In genomic region chr11:35280727-35281126, GRCh38 we compare ENCODE assay signal across 15 cellular contexts.
A peak's percentile ranks its signal among the peaks of the same experiment; 100 is the strongest.
DNase-seq lines count a peak whose midpoint lies in the region; ATAC-seq and TF ChIP-seq lines count a peak whose summit lies in the region.
"Had no signal": no experiment of that assay in that cellular context is flagged by ENCODE, and none has a peak within 500 bp of the region (broad histone marks: within the 10 kb centered on the region; RNA-seq: fewer than 3 reads in every experiment).

No MANE protein-coding gene starts in this region.

- H3K79me2 ChIP-seq in mammary epithelial cell (ENCODE audit: insufficient read depth, low read length) (no peaks in the 10 kb centered on the region), H9 (ENCODE audit: insufficient read depth, low read length) (no peaks in the 10 kb centered on the region)

- H3K9me3 Mint-ChIP-seq in H9 = no peaks in the 10 kb centered on the region
- no peaks in the 10 kb centered on the region for H3K9me3 Mint-ChIP-seq in CD8-positive, alpha-beta T cell

- dilution Hi-C loops in mammary epithelial cell (cut with HindIII; ENCODE audit: low sequenced_read_pairs) = no loop called here

- no TSS peak for BruUV-seq in mammary epithelial cell (replicated peaks; lab: Mats Ljungman, UMichigan)

- intact Hi-C loops in breast epithelium (cut with DNase I; ENCODE audit: low total_unique reads) = no loop called here
- intact Hi-C loops in mammary epithelial cell (cut with micrococcal nuclease) = no loop called here
- intact Hi-C loops in gastrocnemius medialis (cut with DNase I; ENCODE audit: low total_unique reads) = loop anchor here (10.0 kb wide), 1 partner anchor 64 kb away; no protein-coding TSS in a partner anchor
- intact Hi-C loops in tibial artery (cut with DNase I; ENCODE audit: low total_unique reads) = no loop called here
- intact Hi-C loops in CD8-positive, alpha-beta T cell (cut with DNase I, micrococcal nuclease) = no loop called here

- H3K27me3 Mint-ChIP-seq in H9 (ENCODE audit: low read depth) = peaks cover 4% of the 10 kb centered on the region; the same call in 1 of the 2 replicates
- H3K27me3 Mint-ChIP-seq in CD8-positive, alpha-beta T cell (ENCODE audit: low read depth) = no peaks in the 10 kb centered on the region

- H4K5ac ChIP-seq in H9 (ENCODE audit: insufficient read length, low read depth, low read length) = no peak overlapping the region

- H2BK5ac ChIP-seq in H9 (ENCODE audit: insufficient read length, low read length) = no peak overlapping the region

- 89% methylated on average over 7 of the region's 7 CpGs for WGBS in mammary epithelial cell (ENCODE audit: low coverage, missing lambda C conversion rate)
- WGBS in esophagus, 2 donors = 83 to 95% methylated on average over 7 of the region's 7 CpGs
- WGBS in H9 (ENCODE audit: extremely low coverage, insufficient read length, low lambda C conversion rate) = no CpG with 5 or more reads among the region's 7 CpGs

- H3K36me3 ChIP-seq in breast epithelium (no peaks in the 10 kb centered on the region), mammary epithelial cell (ENCODE audit: insufficient read depth, low read length) (no peaks in the 10 kb centered on the region), esophagus (ENCODE audit: control insufficient read depth in 2 of 2, insufficient read depth in 2 of 2, low read length in 1 of 2) (no peaks in the 10 kb centered on the region), gastrocnemius medialis (no peaks in the 10 kb centered on the region), tibial artery (no peaks in the 10 kb centered on the region)
- H3K36me3 ChIP-seq in CD8-positive, alpha-beta T cell (ENCODE audit: insufficient read depth, low read length) = no peaks in the 10 kb centered on the region
- H3K36me3 ChIP-seq: BLaER1, Peyer's patch had no signal

- no peak for ATAC-seq in gastrocnemius medialis
- ATAC-seq in CD8-positive, alpha-beta T cell = no peak

- H3K79me1 ChIP-seq in H9 (ENCODE audit: insufficient read depth, low read depth, low read length, poor library complexity, severe bottlenecking) = no peaks in the 10 kb centered on the region

- no peaks in the 10 kb centered on the region for H3K9me3 ChIP-seq in breast epithelium
- no peaks in the 10 kb centered on the region for H3K9me3 ChIP-seq in mammary epithelial cell (replicated peaks; ENCODE audit: insufficient read depth, low read length)
- H3K9me3 ChIP-seq in esophagus (ENCODE audit: control insufficient read depth in 2 of 2, insufficient read depth in 1 of 2, low read depth in 1 of 2, low read length in 1 of 2) = no peaks in the 10 kb centered on the region
- no peaks in the 10 kb centered on the region for H3K9me3 ChIP-seq in gastrocnemius medialis
- H3K9me3 ChIP-seq in tibial artery = no peaks in the 10 kb centered on the region
- no peaks in the 10 kb centered on the region for H3K9me3 ChIP-seq in H9 (ENCODE audit: control insufficient read depth, low read depth, low read length)
- no peaks in the 10 kb centered on the region for H3K9me3 ChIP-seq in CD8-positive, alpha-beta T cell (ENCODE audit: low read length)
- H3K9me3 ChIP-seq: BLaER1, Peyer's patch had no signal

- H3K9ac ChIP-seq in mammary epithelial cell (ENCODE audit: insufficient read depth, low read length) (no peak overlapping the region), H9 (ENCODE audit: extremely low read depth, insufficient read length, low read length) (no peak overlapping the region)
- H3K9ac ChIP-seq: BLaER1 had no signal

- no peak overlapping the region for H2BK120ac ChIP-seq in H9 (ENCODE audit: low read depth, low read length, poor library complexity, severe bottlenecking)

- in situ Hi-C loops in mammary epithelial cell (cut with MboI; ENCODE audit: low sequenced_read_pairs in 2 of 2) = no loop called here
- in situ Hi-C loops in gastrocnemius medialis (cut with MboI; ENCODE audit: low sequenced_read_pairs in 4 of 4) = no loop called here

- H2AK5ac ChIP-seq in H9 (ENCODE audit: insufficient read length, low read length) = no peak overlapping the region

- H2BK20ac ChIP-seq in H9 (ENCODE audit: low read depth, low read length, poor library complexity, severe bottlenecking) = no peak overlapping the region

- H3K4me2 ChIP-seq in mammary epithelial cell (ENCODE audit: insufficient read depth, low read depth, low read length) (no peak overlapping the region), H9 (ENCODE audit: insufficient read depth, insufficient read length, low read length) (no peak overlapping the region)
- H3K4me2 ChIP-seq: BLaER1 had no signal

- no peak overlapping the region for H2BK12ac ChIP-seq in H9 (ENCODE audit: insufficient read length, low read depth, low read length)

- no peak overlapping the region for H3K4ac ChIP-seq in H9 (ENCODE audit: low read depth, low read length)

- H2AFZ ChIP-seq in mammary epithelial cell (ENCODE audit: low read depth, low read length) (no peak overlapping the region), H9 (ENCODE audit: low read length) (no peak overlapping the region)

- no peak overlapping the region for H4K8ac ChIP-seq in H9 (replicated peaks; ENCODE audit: insufficient read length, low read depth, low read length)

- H3K23ac ChIP-seq in H9 (ENCODE audit: insufficient read length, low read depth, low read length) = no peak overlapping the region

- no peak overlapping the region for H3K27ac Mint-ChIP-seq in H9
- no peak overlapping the region for H3K27ac Mint-ChIP-seq in CD8-positive, alpha-beta T cell

- H4K20me1 ChIP-seq in mammary epithelial cell (ENCODE audit: insufficient read depth, low read length) (no peaks in the 10 kb centered on the region), H9 (ENCODE audit: control insufficient read depth, insufficient read depth, insufficient read length) (no peaks in the 10 kb centered on the region)
- H4K20me1 ChIP-seq: BLaER1 had no signal

- H3K27me3 ChIP-seq in breast epithelium (no peaks in the 10 kb centered on the region), mammary epithelial cell (ENCODE audit: insufficient read depth, low read length) (no peaks in the 10 kb centered on the region), esophagus (ENCODE audit: control insufficient read depth in 1 of 2, insufficient read depth in 2 of 2, low read length in 2 of 2) (no peaks in the 10 kb centered on the region), gastrocnemius medialis (no peaks in the 10 kb centered on the region), tibial artery (no peaks in the 10 kb centered on the region), H9 (ENCODE audit: insufficient read depth, low read length) (no peaks in the 10 kb centered on the region)
- no peaks in the 10 kb centered on the region for H3K27me3 ChIP-seq in CD8-positive, alpha-beta T cell (ENCODE audit: insufficient read depth, low read length)
- H3K27me3 ChIP-seq: BLaER1, Peyer's patch had no signal

- DNase-seq in breast epithelium (ENCODE audit: low spot score in 2 of 2) = no peak
- no peak for DNase-seq in mammary epithelial cell
- DNase-seq in gastrocnemius medialis = no peak
- DNase-seq in tibial artery = no peak
- DNase-seq in AG08396 (ENCODE audit: low spot score) = no peak
- no peak for DNase-seq in H9
- no peak for DNase-seq in CD8-positive, alpha-beta T cell
- DNase-seq: MM.1S, NCI-H1105, NCI-H2029, NCI-H524, Peyer's patch had no signal

- H3K27ac ChIP-seq in breast epithelium = peak overlapping the region; percentile 6 to 66
- H3K27ac ChIP-seq in mammary epithelial cell (ENCODE audit: insufficient read depth, low read depth, low read length) = no peak overlapping the region
- peak overlapping the region; percentile 39 to 58 for H3K27ac ChIP-seq in esophagus (ENCODE audit: low read depth in 2 of 2, low read length in 1 of 2)
- H3K27ac ChIP-seq in gastrocnemius medialis = peak overlapping the region; percentile 40 to 59 (median 51)
- H3K27ac ChIP-seq in tibial artery = peak overlapping the region; percentile 65 to 76
- no peak overlapping the region for H3K27ac ChIP-seq in H9 (ENCODE audit: insufficient read length, low read depth, low read length)
- no peak overlapping the region for H3K27ac ChIP-seq in CD8-positive, alpha-beta T cell (ENCODE audit: low read depth, low read length)
- H3K27ac ChIP-seq: 22Rv1, BLaER1, Peyer's patch had no signal

- no peak overlapping the region for H3K4me3 Mint-ChIP-seq in H9
- H3K4me3 Mint-ChIP-seq in CD8-positive, alpha-beta T cell = no peak overlapping the region

- H3K18ac ChIP-seq in H9 (ENCODE audit: insufficient read length, low read depth, low read length) = no peak overlapping the region

- H2BK15ac ChIP-seq in H9 (ENCODE audit: low read depth, low read length) = no peak overlapping the region

- no peak overlapping the region for H3K4me3 ChIP-seq in breast epithelium
- no peak overlapping the region for H3K4me3 ChIP-seq in mammary epithelial cell (replicated peaks in 1 of 3; ENCODE audit: insufficient read depth in 1 of 3, low read depth in 2 of 3, low read length in 3 of 3)
- H3K4me3 ChIP-seq in esophagus (ENCODE audit: low read depth in 1 of 2, low read length in 2 of 2) = no peak overlapping the region
- no peak overlapping the region for H3K4me3 ChIP-seq in gastrocnemius medialis
- H3K4me3 ChIP-seq in tibial artery = no peak overlapping the region
- H3K4me3 ChIP-seq in CD8-positive, alpha-beta T cell (ENCODE audit: low read depth, low read length) = no peak overlapping the region
- H3K4me3 ChIP-seq: BLaER1, Peyer's patch had no signal

- no peaks in the 10 kb centered on the region for H3K4me1 ChIP-seq in breast epithelium
- peaks cover 10% of the 10 kb centered on the region for H3K4me1 ChIP-seq in mammary epithelial cell (ENCODE audit: insufficient read depth, low read length)
- no peaks in the 10 kb centered on the region for H3K4me1 ChIP-seq in esophagus (ENCODE audit: control insufficient read depth in 2 of 2, insufficient read depth in 2 of 2, low read length in 1 of 2)
- H3K4me1 ChIP-seq in gastrocnemius medialis = peaks cover 6 to 7% of the 10 kb centered on the region in 2 donors
- peaks cover 0 to 46% (median 22%) of the 10 kb centered on the region in 4 donors for H3K4me1 ChIP-seq in tibial artery
- H3K4me1 ChIP-seq in H9 (ENCODE audit: insufficient read depth, low read length) = no peaks in the 10 kb centered on the region
- no peaks in the 10 kb centered on the region for H3K4me1 ChIP-seq in CD8-positive, alpha-beta T cell (ENCODE audit: insufficient read depth, low read length)
- H3K4me1 ChIP-seq: Peyer's patch had no signal

- H3K23me2 ChIP-seq in H9 (ENCODE audit: insufficient read length, low read depth, low read length, poor library complexity, severe bottlenecking) = no peaks in the 10 kb centered on the region

- no peaks in the 10 kb centered on the region; a peak in 1 of 7 replicates for H3K36me3 Mint-ChIP-seq in H9 (ENCODE audit: insufficient read depth in 1 of 3, low read depth in 3 of 3)
- H3K36me3 Mint-ChIP-seq in CD8-positive, alpha-beta T cell = no peaks in the 10 kb centered on the region

- H3K56ac ChIP-seq in H9 (ENCODE audit: insufficient read length, low read depth, low read length) = no peak overlapping the region

- CTCF ChIA-PET in mammary epithelial cell (lab: Charles Lee; ENCODE audit: low non-redundant PET) = no interaction called here
- CTCF ChIA-PET in CD8-positive, alpha-beta T cell (lab: Charles Lee) = interaction anchor here (1.0 kb wide), 1 partner anchor 25 kb away, joined by 4 read pairs; no protein-coding TSS in a partner anchor

- TF ChIP-seq POLR2A in breast epithelium (IDR thresholded peaks at IDR 0.05) (no peak), gastrocnemius medialis (IDR thresholded peaks at IDR 0.05) (no peak)

- H3T11ph ChIP-seq in H9 (ENCODE audit: low read length) = no peak overlapping the region

- H3K14ac ChIP-seq in H9 (ENCODE audit: insufficient read depth, low read length) = no peak overlapping the region

- H3K4me1 Mint-ChIP-seq in H9 = peaks cover 3 to 7% of the 10 kb centered on the region in 2 experiments; a peak in 2 of 4 replicates
- peaks cover 13% of the 10 kb centered on the region for H3K4me1 Mint-ChIP-seq in CD8-positive, alpha-beta T cell (ENCODE audit: low read depth)

- POLR2A ChIA-PET in CD8-positive, alpha-beta T cell (lab: Charles Lee) = no interaction called here

- TF ChIP-seq CTCF in breast epithelium (IDR thresholded peaks at IDR 0.05) = no peak
- no peak for TF ChIP-seq CTCF in mammary epithelial cell (conservative IDR thresholded peaks at IDR 0.05 in 1 of 2, IDR thresholded peaks at IDR 0.05 in 1 of 2; ENCODE audit: extremely low read depth in 1 of 2, insufficient read depth in 1 of 2, low read depth in 1 of 2, low read length in 2 of 2)
- TF ChIP-seq CTCF in gastrocnemius medialis (IDR thresholded peaks at IDR 0.05 in 4 of 5, conservative IDR thresholded peaks at IDR 0.05 in 1 of 5) = no peak
- no peak for TF ChIP-seq CTCF in tibial artery (IDR thresholded peaks at IDR 0.05)
- TF ChIP-seq CTCF in H9 (conservative IDR thresholded peaks at IDR 0.05) = no peak
- no peak for TF ChIP-seq CTCF in CD8-positive, alpha-beta T cell (IDR thresholded peaks at IDR 0.05)

- H4K91ac ChIP-seq in H9 (ENCODE audit: insufficient read length, low read depth, low read length) = no peak overlapping the region

Comparison
In these comparisons a context has a peak if more than half of its experiments do, and no peak if none do; other contexts are left out.
1. H3K27ac ChIP-seq: peak in breast epithelium (2 of 2), esophagus (2 of 2), gastrocnemius medialis (4 of 4) and tibial artery (2 of 2); none in mammary epithelial cell (single experiment), H9 (single experiment) and CD8-positive, alpha-beta T cell (single experiment).